24 cellular contexts compared by ENCODE assay signal in the genomic region with DNA sequence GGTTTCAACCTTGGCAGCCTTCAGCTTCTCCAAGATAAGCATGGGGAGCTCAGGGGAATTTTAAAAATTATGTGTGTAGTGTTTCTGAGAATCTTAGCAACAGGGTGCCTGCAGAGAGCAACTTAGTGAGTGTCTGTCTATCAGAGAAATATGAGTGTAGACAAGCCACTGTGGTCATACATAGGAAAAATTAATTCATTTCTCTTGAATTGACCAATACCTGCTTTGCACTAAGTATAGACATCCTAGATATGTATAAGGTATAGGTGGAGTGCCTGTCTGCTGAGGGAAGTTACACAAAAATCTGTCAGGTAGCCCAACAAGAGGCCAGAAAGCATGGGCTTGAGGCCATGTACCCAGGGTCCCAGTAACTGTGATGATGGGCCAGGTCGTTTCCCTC.
"Had no signal": no experiment of that assay in that cellular context is flagged by ENCODE, and none has a peak within 500 bp of the region (broad histone marks: within the 10 kb centered on the region; RNA-seq: fewer than 3 reads in every experiment).

No MANE protein-coding gene starts in this region.

- H3K4me3 Mint-ChIP-seq: activated CD4-positive, alpha-beta memory T cell treated with anti-CD3 and anti-CD28 coated beads for 36 hours; T-cell had no signal

- DNase-seq: activated CD4-positive, alpha-beta memory T cell treated with anti-CD3 and anti-CD28 coated beads for 36 hours; activated CD4-positive, alpha-beta T cell treated with anti-CD3 and anti-CD28 coated beads for 4 hours; activated CD8-positive, alpha-beta memory T cell treated with anti-CD3 and anti-CD28 coated beads, Interleukin-2, amount 50 U/mL, for 4 hours; brain microvascular endothelial cell; Karpas-422; MM.1S; NCI-H1105; NCI-H1436 treated with DMSO at 0.1 percent for 48 hours; NCI-H187; NCI-H2081; NCI-H510A treated with DMSO at 0.1 percent for 48 hours; NCI-H69; NK-92 treated with Interleukin-12 subunit alpha and Interleukin-12 subunit beta, amount 100 ng/mL, for 24 hours; OCI-M1; RPMI8226; T-cell had no signal

- H3K4me3 ChIP-seq: cardiac muscle cell, K562, SK-N-MC had no signal

- H3K9me3 Mint-ChIP-seq: activated CD4-positive, alpha-beta memory T cell treated with anti-CD3 and anti-CD28 coated beads for 36 hours; activated naive CD4-positive, alpha-beta T cell treated with anti-CD3 and anti-CD28 coated beads, Interleukin-2, amount 50 U/mL, for 72 hours; activated T-helper 2 cell treated with anti-CD3 and anti-CD28 coated beads, Interferon-gamma antibody, Interleukin-2, Interleukin-4, amounts not matched to agents 10 μg/mL and 5 μg/mL and 100 μg/mL, durations not matched to agents 14 hours and 24 hours and 36 hours; T-cell had no signal

- H3K27me3 Mint-ChIP-seq: activated CD4-positive, alpha-beta memory T cell treated with anti-CD3 and anti-CD28 coated beads for 36 hours; T-cell had no signal

- H3K36me3 ChIP-seq: brain microvascular endothelial cell had no signal

- H3K27ac ChIP-seq: brain microvascular endothelial cell, cardiac muscle cell, SK-N-MC, VCaP had no signal

- H3K27me3 ChIP-seq: brain microvascular endothelial cell, cardiac muscle cell had no signal

- H3K27ac Mint-ChIP-seq: activated CD4-positive, alpha-beta memory T cell treated with anti-CD3 and anti-CD28 coated beads for 36 hours; activated T-helper 2 cell treated with anti-CD3 and anti-CD28 coated beads, Interferon-gamma antibody, Interleukin-2, Interleukin-4, amounts not matched to agents 10 μg/mL and 5 μg/mL and 100 μg/mL, durations not matched to agents 14 hours and 24 hours and 36 hours had no signal

- ATAC-seq: K562, Panc1, Right ventricle myocardium inferior, T-cell had no signal
